13 cellular contexts compared by ENCODE assay signal in the genomic region with DNA sequence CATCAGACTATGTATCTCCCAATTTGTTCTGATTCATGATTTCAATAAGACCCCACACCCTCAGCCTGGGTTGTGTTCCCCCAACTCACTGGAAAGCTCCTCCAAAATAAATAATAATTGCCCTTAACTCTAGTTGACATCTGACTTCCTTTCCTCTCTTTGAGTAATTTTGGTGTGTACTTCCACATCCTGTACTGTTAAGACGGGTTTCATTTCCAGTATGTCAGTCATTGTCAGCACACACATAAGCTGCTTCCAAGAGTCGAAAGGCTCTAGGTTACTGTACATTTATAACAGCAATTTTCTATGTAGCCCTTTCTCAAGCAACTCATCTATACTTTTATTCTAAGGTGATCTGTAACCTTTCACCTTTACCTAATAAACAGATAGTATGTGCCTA. TPM values are rescaled to one million over a fixed set of nuclear protein-coding genes. Genes with fewer than 3 reads are reported as not detected.
DNase-seq lines count a peak whose midpoint lies in the region; ATAC-seq and TF ChIP-seq lines count a peak whose summit lies in the region.
"Had no signal": no experiment of that assay in that cellular context is flagged by ENCODE, and none has a peak within 500 bp of the region (broad histone marks: within the 10 kb centered on the region; RNA-seq: fewer than 3 reads in every experiment).

No MANE protein-coding gene starts in this region.

- no peak overlapping the region for H3K27ac Mint-ChIP-seq in stimulated activated naive CD8-positive, alpha-beta T cell treated with anti-CD3 and anti-CD28 coated beads, Interleukin-15, amount 100 ng/mL, for 72 hours

- peaks cover 11% of the 10 kb centered on the region for H3K4me1 ChIP-seq in smooth muscle cell (ENCODE audit: low read depth)
- H3K4me1 ChIP-seq: SJCRH30 had no signal

- WGBS in smooth muscle cell (ENCODE audit: low lambda C conversion rate) = 90% methylated on average over 2 of the region's 2 CpGs

- no peaks in the 10 kb centered on the region for H3K27me3 ChIP-seq in smooth muscle cell (ENCODE audit: low read depth)
- H3K27me3 ChIP-seq: SJCRH30 had no signal

- H3K4me1 Mint-ChIP-seq in stimulated activated naive CD8-positive, alpha-beta T cell treated with anti-CD3 and anti-CD28 coated beads, Interleukin-15, amount 100 ng/mL, for 72 hours = peaks cover 33% of the 10 kb centered on the region

- peaks cover 8% of the 10 kb centered on the region for H3F3A ChIP-seq in smooth muscle cell (ENCODE audit: low read depth)

- no peak overlapping the region for H3K4me2 ChIP-seq in smooth muscle cell

- DNase-seq in stimulated activated naive CD8-positive, alpha-beta T cell treated with anti-CD3 and anti-CD28 coated beads, Interleukin-15, amount 100 ng/mL, for 72 hours = no peak
- DNase-seq in stimulated activated naive CD8-positive, alpha-beta T cell treated with anti-CD3 and anti-CD28 coated beads, Interleukin-15, Interleukin-2, amounts not matched to agents 100 U/mL and 50 U/mL, for 24 hours = no peak
- DNase-seq in NOMO-1 treated with dmso at 0.1 percent for 144 hours (lab: John Stamatoyannopoulos, UW; ENCODE audit: unreplicated experiment) (peak; percentile 40), left kidney (ENCODE audit: low read depth, low spot score) (peak; percentile 29), GOT3 (lab: John Stamatoyannopoulos, UW) (no peak), smooth muscle cell (lab: John Stamatoyannopoulos, UW; ENCODE audit: unreplicated experiment) (no peak), C1 segment of cervical spinal cord (lab: John Stamatoyannopoulos, UW) (no peak)
- DNase-seq: GM23248, NCI-H2081, SJCRH30 had no signal

- peak; percentile 88 for ATAC-seq in stimulated activated naive CD8-positive, alpha-beta T cell treated with anti-CD3 and anti-CD28 coated beads, Interleukin-15, amount 100 ng/mL, for 72 hours
- ATAC-seq in stimulated activated naive CD8-positive, alpha-beta T cell treated with anti-CD3 and anti-CD28 coated beads, Interleukin-15, Interleukin-2, amounts not matched to agents 100 U/mL and 50 U/mL, for 24 hours = no peak
- no peak for ATAC-seq in GM18858 (IDR thresholded peaks at IDR 0.05; ENCODE audit: unreplicated experiment)
- ATAC-seq: esophagus mucosa had no signal

- no peak overlapping the region for H3K9ac ChIP-seq in smooth muscle cell (ENCODE audit: low read depth)
- H3K9ac ChIP-seq: GM23248 had no signal

- no peaks in the 10 kb centered on the region for H4K20me1 ChIP-seq in smooth muscle cell (ENCODE audit: low read depth)

- no peaks in the 10 kb centered on the region for H3K79me2 ChIP-seq in smooth muscle cell (ENCODE audit: low read depth)

- no peak overlapping the region for H2AFZ ChIP-seq in smooth muscle cell (ENCODE audit: low read depth)
- H2AFZ ChIP-seq: GM23248 had no signal

- H3K27me3 Mint-ChIP-seq in stimulated activated naive CD8-positive, alpha-beta T cell treated with anti-CD3 and anti-CD28 coated beads, Interleukin-15, amount 100 ng/mL, for 72 hours = no peaks in the 10 kb centered on the region

- no peaks in the 10 kb centered on the region for H3K36me3 ChIP-seq in smooth muscle cell (ENCODE audit: low read depth)
- H3K36me3 ChIP-seq: SJCRH30 had no signal

- no peak overlapping the region for H3K27ac ChIP-seq in smooth muscle cell (ENCODE audit: low read depth)
- H3K27ac ChIP-seq: GM23248, SJCRH30 had no signal

- no peak overlapping the region for H3K4me3 ChIP-seq in smooth muscle cell
- H3K4me3 ChIP-seq: SJCRH30 had no signal

- no peak overlapping the region for H3K4me3 Mint-ChIP-seq in stimulated activated naive CD8-positive, alpha-beta T cell treated with anti-CD3 and anti-CD28 coated beads, Interleukin-15, amount 100 ng/mL, for 72 hours

- H3K9me3 Mint-ChIP-seq in stimulated activated naive CD8-positive, alpha-beta T cell treated with anti-CD3 and anti-CD28 coated beads, Interleukin-15, amount 100 ng/mL, for 72 hours = no peaks in the 10 kb centered on the region

- no peak for TF ChIP-seq CTCF in smooth muscle cell (IDR thresholded peaks at IDR 0.05; ENCODE audit: borderline replicate concordance, insufficient read depth, poor library complexity, severe bottlenecking)

- H3K9me3 ChIP-seq in smooth muscle cell (replicated peaks; ENCODE audit: low read depth) = no peaks in the 10 kb centered on the region
- H3K9me3 ChIP-seq: SJCRH30 had no signal

RNA-seq across cellular contexts. Expression of gene C1QTNF7, which starts 52.1 kb away (rescaled TPM):
- total RNA-seq in smooth muscle cell = 1.6 and 5.3 TPM in 2 replicates
- polyA plus RNA-seq in smooth muscle cell = 0.91 and 2.3 TPM in 2 replicates
- total RNA-seq: astrocyte, GM23248, SJCRH30 had no signal
- polyA plus RNA-seq: GM23248 had no signal

Comparison
In these comparisons a context has a peak if more than half of its experiments do, and no peak if none do; other contexts are left out.
1. DNase-seq: peak in NOMO-1 treated with dmso at 0.1 percent for 144 hours (single experiment) and left kidney (single experiment); none in stimulated activated naive CD8-positive, alpha-beta T cell treated with anti-CD3 and anti-CD28 coated beads, Interleukin-15, amount 100 ng/mL, for 72 hours (0 of 2), stimulated activated naive CD8-positive, alpha-beta T cell treated with anti-CD3 and anti-CD28 coated beads, Interleukin-15, Interleukin-2, amounts not matched to agents 100 U/mL and 50 U/mL, for 24 hours (single experiment), GOT3 (single experiment), smooth muscle cell (single experiment) and C1 segment of cervical spinal cord (0 of 14).